Comparison of ENCODE assay signal across 9 cellular contexts in the genomic region with DNA sequence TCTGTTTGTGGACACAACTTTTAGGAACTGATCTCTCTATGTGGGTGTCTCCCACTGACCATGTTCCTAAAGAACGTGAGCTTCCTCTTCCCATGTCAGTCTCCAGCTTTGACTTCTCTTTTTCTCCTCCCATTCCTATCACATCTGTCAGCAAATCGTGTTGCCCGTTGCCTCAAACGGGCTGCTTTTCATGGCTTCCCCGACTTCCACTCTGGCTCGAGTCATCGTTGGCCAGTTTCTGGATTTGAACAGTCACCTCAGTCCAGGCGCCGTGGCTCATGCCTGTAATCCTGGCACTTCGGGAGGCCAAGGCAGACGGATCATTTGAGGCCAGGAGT. TPM values are rescaled to one million over a fixed set of nuclear protein-coding genes. Genes with fewer than 3 reads are reported as not detected.
DNase-seq lines count a peak whose midpoint lies in the region; ATAC-seq and TF ChIP-seq lines count a peak whose summit lies in the region.
"Had no signal": no experiment of that assay in that cellular context is flagged by ENCODE, and none has a peak within 500 bp of the region (broad histone marks: within the 10 kb centered on the region; RNA-seq: fewer than 3 reads in every experiment).

No MANE protein-coding gene starts in this region.

- H3K27ac Mint-ChIP-seq in activated CD8-positive, alpha-beta memory T cell treated with anti-CD3 and anti-CD28 coated beads, Interleukin-2, amount 10 ng/mL, durations not matched to agents 7 days and 5 days: peak overlapping the region; percentile 52
- peak overlapping the region; percentile 95 for H3K27ac Mint-ChIP-seq in T-helper 17 cell

- peaks cover 76% of the 10 kb centered on the region for H3K4me1 Mint-ChIP-seq in activated CD8-positive, alpha-beta memory T cell treated with anti-CD3 and anti-CD28 coated beads, Interleukin-2, amount 10 ng/mL, durations not matched to agents 7 days and 5 days
- H3K4me1 Mint-ChIP-seq in T-helper 17 cell: peaks cover 47% of the 10 kb centered on the region

- H3K27me3 ChIP-seq in subcutaneous abdominal adipose tissue (ENCODE audit: control insufficient read depth in 5 of 5, insufficient read depth in 4 of 5, low read length in 5 of 5): no peaks in the 10 kb centered on the region
- no peaks in the 10 kb centered on the region for H3K27me3 ChIP-seq in osteoblast (ENCODE audit: insufficient read depth, low read length)

- no peak overlapping the region for H3K4me3 Mint-ChIP-seq in activated CD8-positive, alpha-beta memory T cell treated with anti-CD3 and anti-CD28 coated beads, Interleukin-2, amount 10 ng/mL, durations not matched to agents 7 days and 5 days
- no peak overlapping the region for H3K4me3 Mint-ChIP-seq in T-helper 17 cell

- H3K36me3 ChIP-seq in subcutaneous abdominal adipose tissue (ENCODE audit: control insufficient read depth in 5 of 5, insufficient read depth in 5 of 5, low read length in 5 of 5) (no peaks in the 10 kb centered on the region), osteoblast (ENCODE audit: insufficient read depth, low read length) (no peaks in the 10 kb centered on the region)

- peaks cover 58% of the 10 kb centered on the region for H4K20me1 ChIP-seq in osteoblast (ENCODE audit: insufficient read depth, low read length)

- peaks cover 100% of the 10 kb centered on the region for H3K79me2 ChIP-seq in osteoblast (ENCODE audit: insufficient read depth, low read length)

- H3K4me1 ChIP-seq in subcutaneous abdominal adipose tissue (ENCODE audit: control insufficient read depth in 5 of 5, insufficient read depth in 5 of 5, low read length in 5 of 5) (peaks cover 7 to 53% (median 42%) of the 10 kb centered on the region in 5 donors), osteoblast (ENCODE audit: insufficient read depth, low read length) (peaks cover 20% of the 10 kb centered on the region)

- H3K4me3 ChIP-seq in foreskin fibroblast (ENCODE audit: low read depth in 1 of 2, low read length in 2 of 2) (no peak overlapping the region), subcutaneous abdominal adipose tissue (ENCODE audit: low read depth in 1 of 5, low read length in 5 of 5) (no peak overlapping the region), osteoblast (ENCODE audit: insufficient read depth, low read length) (no peak overlapping the region)

- DNase-seq in activated CD8-positive, alpha-beta memory T cell treated with anti-CD3 and anti-CD28 coated beads, Interleukin-2, amount 10 ng/mL, durations not matched to agents 7 days and 5 days: no peak
- DNase-seq in activated CD8-positive, alpha-beta memory T cell treated with anti-CD3 and anti-CD28 coated beads for 24 hours: no peak
- DNase-seq in T-helper 17 cell (no peak), foreskin fibroblast (peak; percentile 18 to 32), osteoblast (ENCODE audit: insufficient read length, low spot score, missing footprints) (no peak), glomerular visceral epithelial cell (ENCODE audit: extremely low spot score) (no peak), medulla oblongata (ENCODE audit: extremely low spot score) (no peak)
- DNase-seq: NCI-H1694 treated with DMSO at 0.1 percent for 48 hours had no signal

- CTCF ChIA-PET in activated CD8-positive, alpha-beta memory T cell treated with anti-CD3 and anti-CD28 coated beads, Interleukin-2, amount 10 ng/mL, durations not matched to agents 7 days and 5 days (lab: Charles Lee): no interaction called here

- peak overlapping the region in 1 of 5 donors; percentile 6 for H3K9ac ChIP-seq in subcutaneous abdominal adipose tissue (ENCODE audit: low read length in 5 of 5)

- H3K27me3 Mint-ChIP-seq in activated CD8-positive, alpha-beta memory T cell treated with anti-CD3 and anti-CD28 coated beads, Interleukin-2, amount 10 ng/mL, durations not matched to agents 7 days and 5 days: no peaks in the 10 kb centered on the region
- no peaks in the 10 kb centered on the region for H3K27me3 Mint-ChIP-seq in T-helper 17 cell

- no peak overlapping the region for H3K4me2 ChIP-seq in osteoblast (ENCODE audit: insufficient read depth, low read length)

- H2AFZ ChIP-seq in osteoblast (ENCODE audit: low read length): no peak overlapping the region

- TF ChIP-seq CTCF in foreskin fibroblast (IDR thresholded peaks at IDR 0.05; ENCODE audit: low read depth, low read length) (no peak), osteoblast (IDR thresholded peaks at IDR 0.05; ENCODE audit: extremely low read depth, low read depth, low read length) (no peak)

- H3K9me3 ChIP-seq in T-helper 17 cell (ENCODE audit: control insufficient read depth, low read length, poor library complexity, severe bottlenecking) (no peaks in the 10 kb centered on the region), subcutaneous abdominal adipose tissue (ENCODE audit: control insufficient read depth in 5 of 5, low read length in 5 of 5) (no peaks in the 10 kb centered on the region), osteoblast (ENCODE audit: low read depth, low read length) (no peaks in the 10 kb centered on the region)

- H3K36me3 Mint-ChIP-seq in activated CD8-positive, alpha-beta memory T cell treated with anti-CD3 and anti-CD28 coated beads, Interleukin-2, amount 10 ng/mL, durations not matched to agents 7 days and 5 days: peaks cover 25% of the 10 kb centered on the region
- H3K36me3 Mint-ChIP-seq in T-helper 17 cell (ENCODE audit: low read depth): peaks cover 4% of the 10 kb centered on the region

- no peak for ATAC-seq in activated CD8-positive, alpha-beta memory T cell treated with anti-CD3 and anti-CD28 coated beads, Interleukin-2, amount 10 ng/mL, durations not matched to agents 7 days and 5 days
- ATAC-seq in T-helper 17 cell: no peak

- H3K27ac ChIP-seq in subcutaneous abdominal adipose tissue (ENCODE audit: low read depth, low read length) (peak overlapping the region; percentile 28), osteoblast (ENCODE audit: low read depth, low read length) (no peak overlapping the region)

- H3K9me3 Mint-ChIP-seq in activated CD8-positive, alpha-beta memory T cell treated with anti-CD3 and anti-CD28 coated beads, Interleukin-2, amount 10 ng/mL, durations not matched to agents 7 days and 5 days (ENCODE audit: low read depth): no peaks in the 10 kb centered on the region

RNA-seq across cellular contexts. Expression of gene ABCC1, which starts 5.4 kb away (rescaled TPM):
- total RNA-seq in activated CD8-positive, alpha-beta memory T cell treated with anti-CD3 and anti-CD28 coated beads, Interleukin-2, amount 10 ng/mL, durations not matched to agents 7 days and 5 days: 10 to 100 TPM; 54.9 to 76.8 TPM
- total RNA-seq in T-helper 17 cell (10 to 100 TPM; 66.0 to 67.0 TPM), osteoblast (33.7 and 37.7 TPM in 2 replicates)

Comparison
In these comparisons a context has a peak if more than half of its experiments do, and no peak if none do; other contexts are left out.
1. DNase-seq: peak in foreskin fibroblast (2 of 2); none in activated CD8-positive, alpha-beta memory T cell treated with anti-CD3 and anti-CD28 coated beads, Interleukin-2, amount 10 ng/mL, durations not matched to agents 7 days and 5 days (single experiment), activated CD8-positive, alpha-beta memory T cell treated with anti-CD3 and anti-CD28 coated beads for 24 hours (single experiment), T-helper 17 cell (0 of 3), osteoblast (single experiment), glomerular visceral epithelial cell (single experiment) and medulla oblongata (single experiment).